8 cellular contexts compared by ENCODE assay signal in genomic region chr12:57454566-57455373, GRCh38. TPM values are rescaled to one million over a fixed set of nuclear protein-coding genes. Genes with fewer than 3 reads are reported as not detected.
A peak's percentile ranks its signal among the peaks of the same experiment; 100 is the strongest.
DNase-seq lines count a peak whose midpoint lies in the region; ATAC-seq, FAIRE-seq and TF ChIP-seq lines count a peak whose summit lies in the region.

Gene INHBE (plus strand): TSS chr12:57455307. CDS start chr12:57455537, 230 bp downstream.

- no CpG with 5 or more reads among the region's 10 CpGs for WGBS in iPS DF 6.9 (ENCODE audit: insufficient coverage, insufficient read length)

- CTCF ChIA-PET in HEK293 (lab: Yijun Ruan, JAX) = interaction anchor here (0.6 to 9.7 kb wide), 32 partner anchors 7 to 305 kb away, joined by 3 to 219 read pairs (median 6); partner anchors contain the start of genes INHBC and NXPH4

- no peak for DNase-seq in CD14-positive monocyte (ENCODE audit: low spot score)
- peak; percentile 73 for DNase-seq in SHP77 treated with DMSO at 0.1 percent for 48 hours (lab: John Stamatoyannopoulos, UW)
- DNase-seq in iPS DF 6.9 (ENCODE audit: low read depth, low spot score) = no peak
- no peak for DNase-seq in GM19239 (ENCODE audit: insufficient read length, low spot score)
- DNase-seq in hepatic stellate cell (ENCODE audit: low spot score) = no peak
- no peak for DNase-seq in activated CD4-positive, alpha-beta T cell treated with anti-CD3 and anti-CD28 coated beads, Interleukin-2, amount 50 U/mL, for 4 hours

- peaks cover 7% of the 10 kb centered on the region; the same call in 1 of the 2 replicates for H3K4me1 ChIP-seq in HEK293 (ENCODE audit: control insufficient read depth, insufficient read depth, low read length)
- peaks cover 13% of the 10 kb centered on the region; the same call in 1 of the 2 replicates for H3K4me1 ChIP-seq in iPS DF 6.9 (ENCODE audit: control insufficient read depth, insufficient read depth, low read length)

- no peak for FAIRE-seq in GM19239 (lab: Jason Lieb, UNC)

- POLR2A ChIA-PET in HEK293 (lab: Yijun Ruan, JAX) = interaction anchor here (0.6 to 1.4 kb wide), 8 partner anchors 12 to 225 kb away, joined by 3 to 10 read pairs (median 4); partner anchors contain the start of gene SHMT2

- H3K4me3 Mint-ChIP-seq in CD14-positive monocyte = peak within 1 kb of the TSS; percentile 50 to 75

- ATAC-seq in GM19455 (IDR thresholded peaks at IDR 0.05; ENCODE audit: unreplicated experiment) = no peak

- H3K27me3 ChIP-seq in iPS DF 6.9 (ENCODE audit: control insufficient read depth, insufficient read depth, low read length) = no peaks in the 10 kb centered on the region

- H3K36me3 ChIP-seq in HEK293 (ENCODE audit: control insufficient read depth in 2 of 2, insufficient read depth in 1 of 2, low read length in 2 of 2) = no peaks in the 10 kb centered on the region
- H3K36me3 ChIP-seq in iPS DF 6.9 (ENCODE audit: control insufficient read depth, insufficient read depth, low read length) = no peaks in the 10 kb centered on the region

- peaks cover 6 to 18% (median 11%) of the 10 kb centered on the region in 3 donors for H3K27me3 Mint-ChIP-seq in CD14-positive monocyte (ENCODE audit: low read depth in 3 of 3)

- TF ChIP-seq CTCF in CD14-positive monocyte (IDR thresholded peaks at IDR 0.05) (no peak), HEK293 (tag by site-specific recombination; IDR thresholded peaks at IDR 0.05) (no peak)

- no peaks in the 10 kb centered on the region for H3K36me3 Mint-ChIP-seq in CD14-positive monocyte

- peaks cover 0 to 2% (median 0%) of the 10 kb centered on the region in 7 donors for H3K9me3 Mint-ChIP-seq in CD14-positive monocyte

- intact Hi-C loops in CD14-positive monocyte (cut with micrococcal nuclease) = loop anchor here (5.0 to 10.0 kb wide), 4 partner anchors 147 to 192 kb away; partner anchors contain the start of gene B4GALNT1 (in 1 of the 2)

- peak within 1 kb of the TSS; percentile 74; the same call in 1 of the 2 replicates for H3K27ac ChIP-seq in HEK293 (ENCODE audit: extremely low read depth, low read depth, low read length)
- H3K27ac ChIP-seq in iPS DF 6.9 (ENCODE audit: low read length) = no peak within 1 kb of the TSS

- peak within 1 kb of the TSS in 2 of 7 donors; percentile 54 to 88 for H3K27ac Mint-ChIP-seq in CD14-positive monocyte

- H3K4me3 ChIP-seq in HEK293 (ENCODE audit: low read depth, low read length) (no peak within 1 kb of the TSS), iPS DF 6.9 (ENCODE audit: low read length) (peak within 1 kb of the TSS; percentile 25; the same call in 1 of the 2 replicates)

- peaks cover 28% of the 10 kb centered on the region for H3K4me1 Mint-ChIP-seq in CD14-positive monocyte

- H3K9me3 ChIP-seq in HEK293 (ENCODE audit: control insufficient read depth, insufficient read depth, low read depth, low read length) = no peaks in the 10 kb centered on the region
- H3K9me3 ChIP-seq in iPS DF 6.9 (ENCODE audit: control insufficient read depth, insufficient read depth, low read length) = no peaks in the 10 kb centered on the region

TF ChIP-seq in HEK293, 187 proteins besides CTCF, POLR2A, EP300 and RAD21 (continues in another document):
- no peak for TF ChIP-seq ZNF214 (tag by site-specific recombination; IDR thresholded peaks at IDR 0.05; ENCODE audit: borderline replicate concordance)
- TF ChIP-seq ZNF23 (tag by site-specific recombination; IDR thresholded peaks at IDR 0.05; ENCODE audit: borderline replicate concordance) = no peak
- TF ChIP-seq ZNF510 (tag by site-specific recombination; IDR thresholded peaks at IDR 0.05; ENCODE audit: insufficient replicate concordance) = no peak
- no peak for TF ChIP-seq HOXA7 (CRISPR knock-in tag; IDR thresholded peaks at IDR 0.05; ENCODE audit: borderline replicate concordance)
- no peak for TF ChIP-seq ZNF354C (tag by site-specific recombination; IDR thresholded peaks at IDR 0.05; ENCODE audit: borderline replicate concordance, low read depth)
- TF ChIP-seq, protein P1, sequence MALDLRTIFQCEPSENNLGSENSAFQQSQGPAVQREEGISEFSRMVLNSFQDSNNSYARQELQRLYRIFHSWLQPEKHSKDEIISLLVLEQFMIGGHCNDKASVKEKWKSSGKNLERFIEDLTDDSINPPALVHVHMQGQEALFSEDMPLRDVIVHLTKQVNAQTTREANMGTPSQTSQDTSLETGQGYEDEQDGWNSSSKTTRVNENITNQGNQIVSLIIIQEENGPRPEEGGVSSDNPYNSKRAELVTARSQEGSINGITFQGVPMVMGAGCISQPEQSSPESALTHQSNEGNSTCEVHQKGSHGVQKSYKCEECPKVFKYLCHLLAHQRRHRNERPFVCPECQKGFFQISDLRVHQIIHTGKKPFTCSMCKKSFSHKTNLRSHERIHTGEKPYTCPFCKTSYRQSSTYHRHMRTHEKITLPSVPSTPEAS (tag by site-specific recombination; IDR thresholded peaks at IDR 0.05) = 0 out of 2 replicates have a peak, but pooled peaks have one; percentile 7
- no peak for TF ChIP-seq ZNF350 (tag by site-specific recombination; IDR thresholded peaks at IDR 0.05)
- no peak for TF ChIP-seq ZNF239 (tag by site-specific recombination; IDR thresholded peaks at IDR 0.05)
- no peak for TF ChIP-seq ZNF792 (tag by site-specific recombination; IDR thresholded peaks at IDR 0.05)
- TF ChIP-seq ZNF843 (tag by site-specific recombination; IDR thresholded peaks at IDR 0.05) = 0 out of 2 replicates have a peak, but pooled peaks have one; percentile 30
- no peak for TF ChIP-seq KLF8 (tag by site-specific recombination; IDR thresholded peaks at IDR 0.05)
- TF ChIP-seq ZNF670 (tag by site-specific recombination; IDR thresholded peaks at IDR 0.05; ENCODE audit: low read depth) = no peak
- no peak for TF ChIP-seq ZNF121 (tag by site-specific recombination; IDR thresholded peaks at IDR 0.05)
- TF ChIP-seq BCL11B (tag by site-specific recombination; IDR thresholded peaks at IDR 0.05; ENCODE audit: low read depth) = no peak
- TF ChIP-seq SALL2 (tag by site-specific recombination; IDR thresholded peaks at IDR 0.05; ENCODE audit: borderline replicate concordance) = no peak
- TF ChIP-seq, protein P2, sequence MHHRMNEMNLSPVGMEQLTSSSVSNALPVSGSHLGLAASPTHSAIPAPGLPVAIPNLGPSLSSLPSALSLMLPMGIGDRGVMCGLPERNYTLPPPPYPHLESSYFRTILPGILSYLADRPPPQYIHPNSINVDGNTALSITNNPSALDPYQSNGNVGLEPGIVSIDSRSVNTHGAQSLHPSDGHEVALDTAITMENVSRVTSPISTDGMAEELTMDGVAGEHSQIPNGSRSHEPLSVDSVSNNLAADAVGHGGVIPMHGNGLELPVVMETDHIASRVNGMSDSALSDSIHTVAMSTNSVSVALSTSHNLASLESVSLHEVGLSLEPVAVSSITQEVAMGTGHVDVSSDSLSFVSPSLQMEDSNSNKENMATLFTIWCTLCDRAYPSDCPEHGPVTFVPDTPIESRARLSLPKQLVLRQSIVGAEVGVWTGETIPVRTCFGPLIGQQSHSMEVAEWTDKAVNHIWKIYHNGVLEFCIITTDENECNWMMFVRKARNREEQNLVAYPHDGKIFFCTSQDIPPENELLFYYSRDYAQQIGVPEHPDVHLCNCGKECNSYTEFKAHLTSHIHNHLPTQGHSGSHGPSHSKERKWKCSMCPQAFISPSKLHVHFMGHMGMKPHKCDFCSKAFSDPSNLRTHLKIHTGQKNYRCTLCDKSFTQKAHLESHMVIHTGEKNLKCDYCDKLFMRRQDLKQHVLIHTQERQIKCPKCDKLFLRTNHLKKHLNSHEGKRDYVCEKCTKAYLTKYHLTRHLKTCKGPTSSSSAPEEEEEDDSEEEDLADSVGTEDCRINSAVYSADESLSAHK (tag by site-specific recombination; IDR thresholded peaks at IDR 0.05) = peak; percentile 33; the same call in 1 of the 2 replicates
- no peak for TF ChIP-seq TCF7L2 (IDR thresholded peaks at IDR 0.05; ENCODE audit: borderline replicate concordance, low read depth, low read length)
- TF ChIP-seq ZNF624 (tag by site-specific recombination; IDR thresholded peaks at IDR 0.05) = no peak
- no peak for TF ChIP-seq OSR2 (tag by site-specific recombination; IDR thresholded peaks at IDR 0.05)
- TF ChIP-seq ZBTB20 (tag by site-specific recombination; IDR thresholded peaks at IDR 0.05) = peak; percentile 35; the same call in 1 of the 2 replicates
- TF ChIP-seq ZNF623 (tag by site-specific recombination; IDR thresholded peaks at IDR 0.05) = no peak
- TF ChIP-seq, protein P3, sequence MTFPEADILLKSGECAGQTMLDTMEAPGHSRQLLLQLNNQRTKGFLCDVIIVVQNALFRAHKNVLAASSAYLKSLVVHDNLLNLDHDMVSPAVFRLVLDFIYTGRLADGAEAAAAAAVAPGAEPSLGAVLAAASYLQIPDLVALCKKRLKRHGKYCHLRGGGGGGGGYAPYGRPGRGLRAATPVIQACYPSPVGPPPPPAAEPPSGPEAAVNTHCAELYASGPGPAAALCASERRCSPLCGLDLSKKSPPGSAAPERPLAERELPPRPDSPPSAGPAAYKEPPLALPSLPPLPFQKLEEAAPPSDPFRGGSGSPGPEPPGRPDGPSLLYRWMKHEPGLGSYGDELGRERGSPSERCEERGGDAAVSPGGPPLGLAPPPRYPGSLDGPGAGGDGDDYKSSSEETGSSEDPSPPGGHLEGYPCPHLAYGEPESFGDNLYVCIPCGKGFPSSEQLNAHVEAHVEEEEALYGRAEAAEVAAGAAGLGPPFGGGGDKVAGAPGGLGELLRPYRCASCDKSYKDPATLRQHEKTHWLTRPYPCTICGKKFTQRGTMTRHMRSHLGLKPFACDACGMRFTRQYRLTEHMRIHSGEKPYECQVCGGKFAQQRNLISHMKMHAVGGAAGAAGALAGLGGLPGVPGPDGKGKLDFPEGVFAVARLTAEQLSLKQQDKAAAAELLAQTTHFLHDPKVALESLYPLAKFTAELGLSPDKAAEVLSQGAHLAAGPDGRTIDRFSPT (tag by site-specific recombination; IDR thresholded peaks at IDR 0.05) = no peak
- no peak for TF ChIP-seq ZNF558 (tag by site-specific recombination; IDR thresholded peaks at IDR 0.05)
- no peak for TF ChIP-seq ZNF211 (tag by site-specific recombination; IDR thresholded peaks at IDR 0.05; ENCODE audit: low read depth)
- TF ChIP-seq ZNF521 (tag by site-specific recombination; IDR thresholded peaks at IDR 0.05) = no peak
- TF ChIP-seq ZNF610 (tag by site-specific recombination; IDR thresholded peaks at IDR 0.05; ENCODE audit: borderline replicate concordance) = peak; percentile 75; the same call in 1 of the 2 replicates
- no peak for TF ChIP-seq ZNF132 (tag by site-specific recombination; IDR thresholded peaks at IDR 0.05; ENCODE audit: borderline replicate concordance)

RNA-seq across cellular contexts. Expression of gene INHBE, which starts in this region (rescaled TPM):
- not detected for polyA plus RNA-seq in CD14-positive monocyte
